ENCODE assay signal across 11 cellular contexts in genomic region chr3:146334151-146334550, GRCh38.
DNase-seq lines count a peak whose midpoint lies in the region; ATAC-seq and TF ChIP-seq lines count a peak whose summit lies in the region.
"Had no signal": no experiment of that assay in that cellular context is flagged by ENCODE, and none has a peak within 500 bp of the region (broad histone marks: within the 10 kb centered on the region; RNA-seq: fewer than 3 reads in every experiment).

No MANE protein-coding gene starts in this region.

- no peak overlapping the region for H3K4me3 Mint-ChIP-seq in chondrocyte (ENCODE audit: unreplicated experiment)
- no peak overlapping the region for H3K4me3 Mint-ChIP-seq in T-cell

- CTCF ChIA-PET in BJ (lab: Yijun Ruan, JAX) (interaction anchor here (0.6 to 2.7 kb wide), 8 partner anchors 52 to 817 kb away, joined by 3 to 12 read pairs (median 4); partner anchors contain the start of gene PLSCR1), T-cell (lab: Charles Lee) (no interaction called here)

- DNase-seq in BJ (ENCODE audit: low read depth), result no peak
- peak; percentile 67 for DNase-seq in LHCN-M2 (ENCODE audit: low read depth)
- DNase-seq in chondrocyte (ENCODE audit: low spot score), result no peak
- DNase-seq in kidney tubule cell (ENCODE audit: low spot score), result peak; percentile 31
- no peak for DNase-seq in HUDEP-2 (lab: John Stamatoyannopoulos, UW; ENCODE audit: unreplicated experiment in 76 of 76)
- DNase-seq in T-cell, result no peak
- no peak for DNase-seq in NCI-H1417 treated with DMSO at 0.1 percent for 48 hours (lab: John Stamatoyannopoulos, UW)
- DNase-seq: GOT3, NCI-H1436, occipital lobe had no signal

- ATAC-seq in T-cell (replicated peaks in 1 of 4) (no peak), HG03045 (IDR thresholded peaks at IDR 0.05; ENCODE audit: unreplicated experiment) (no peak)

- H3K9me3 Mint-ChIP-seq in chondrocyte (ENCODE audit: low read depth) (peaks cover 3% of the 10 kb centered on the region), T-cell (no peaks in the 10 kb centered on the region)

- POLR2A ChIA-PET in BJ (lab: Charles Lee) (no interaction called here), T-cell (lab: Charles Lee) (no interaction called here)

- H3K27me3 ChIP-seq in BJ (ENCODE audit: control insufficient read depth, insufficient read depth, low read length), result no peaks in the 10 kb centered on the region

- no peaks in the 10 kb centered on the region for H3K36me3 ChIP-seq in BJ (ENCODE audit: control insufficient read depth, insufficient read depth, low read length)

- H3K4me3 ChIP-seq in BJ (ENCODE audit: low read depth, low read length), result no peak overlapping the region

- H3K4me1 Mint-ChIP-seq in chondrocyte (ENCODE audit: low read depth) (no peaks in the 10 kb centered on the region), T-cell (no peaks in the 10 kb centered on the region)

- no peaks in the 10 kb centered on the region for H3K27me3 Mint-ChIP-seq in chondrocyte (ENCODE audit: low read depth)
- peaks cover 2 to 3% of the 10 kb centered on the region in 2 donors for H3K27me3 Mint-ChIP-seq in T-cell

- TF ChIP-seq CTCF in BJ (IDR thresholded peaks at IDR 0.05; ENCODE audit: insufficient read depth, low read depth, low read length) (peak; percentile 43), chondrocyte (IDR thresholded peaks at IDR 0.05) (peak; percentile 73)

- H3K36me3 Mint-ChIP-seq in chondrocyte (ENCODE audit: low read depth) (no peaks in the 10 kb centered on the region), T-cell (no peaks in the 10 kb centered on the region)

- H3K27ac Mint-ChIP-seq in chondrocyte (ENCODE audit: unreplicated experiment) (no peak overlapping the region), T-cell (no peak overlapping the region)

Comparison
In these comparisons a context has a peak if more than half of its experiments do, and no peak if none do; other contexts are left out.
1. DNase-seq: peak in LHCN-M2 (single experiment) and kidney tubule cell (single experiment); none in BJ (single experiment), chondrocyte (single experiment), HUDEP-2 (0 of 76), T-cell (0 of 34) and NCI-H1417 treated with DMSO at 0.1 percent for 48 hours (single experiment).